ENCODE assay signal across 28 cellular contexts in the genomic region with DNA sequence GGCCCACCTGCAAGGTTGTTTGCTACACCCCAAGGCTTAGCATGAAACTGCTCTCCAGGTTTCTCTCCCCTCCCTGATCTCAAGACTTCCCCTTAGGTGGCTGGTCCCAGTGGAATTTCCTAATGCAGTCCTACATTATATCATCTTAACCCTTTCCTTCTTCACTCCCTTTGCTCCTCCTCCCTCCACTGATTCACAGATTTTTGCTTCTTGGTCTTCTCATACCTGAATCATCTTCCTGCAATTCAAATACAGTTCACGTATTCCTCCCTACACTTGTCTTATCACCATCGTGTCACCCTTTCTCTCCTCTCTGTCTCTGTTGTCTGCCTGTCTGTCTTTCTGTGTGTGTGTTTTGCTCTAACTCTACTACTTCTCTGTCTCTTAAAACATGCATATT. TPM values are rescaled to one million over a fixed set of nuclear protein-coding genes. Genes with fewer than 3 reads are reported as not detected.
DNase-seq lines count a peak whose midpoint lies in the region; ATAC-seq and TF ChIP-seq lines count a peak whose summit lies in the region.
"Had no signal": no experiment of that assay in that cellular context is flagged by ENCODE, and none has a peak within 500 bp of the region (broad histone marks: within the 10 kb centered on the region; RNA-seq: fewer than 3 reads in every experiment).

No MANE protein-coding gene starts in this region.

- no peaks in the 10 kb centered on the region for H3K36me3 Mint-ChIP-seq in glutamatergic neuron (ENCODE audit: unreplicated experiment)
- H3K36me3 Mint-ChIP-seq: activated naive CD4-positive, alpha-beta T cell treated with anti-CD3 and anti-CD28 coated beads, Interleukin-2, amount 50 U/mL, for 24 hours had no signal

- no peaks in the 10 kb centered on the region for H3K9me3 Mint-ChIP-seq in glutamatergic neuron (ENCODE audit: unreplicated experiment)
- H3K9me3 Mint-ChIP-seq: activated naive CD4-positive, alpha-beta T cell treated with anti-CD3 and anti-CD28 coated beads, Interleukin-2, amount 50 U/mL, for 24 hours; central memory CD8-positive, alpha-beta T cell had no signal

- no peak overlapping the region for H3K4me3 Mint-ChIP-seq in glutamatergic neuron (ENCODE audit: unreplicated experiment)
- H3K4me3 Mint-ChIP-seq: activated naive CD4-positive, alpha-beta T cell treated with anti-CD3 and anti-CD28 coated beads, Interleukin-2, amount 50 U/mL, for 24 hours; central memory CD8-positive, alpha-beta T cell had no signal

- no peak for ATAC-seq in HG03175 (IDR thresholded peaks at IDR 0.05; ENCODE audit: unreplicated experiment)
- ATAC-seq: heart right ventricle, Panc1, psoas muscle had no signal

- no peak overlapping the region for H3K4me3 ChIP-seq in kidney epithelial cell (ENCODE audit: low read depth, low read length)
- no peak overlapping the region for H3K4me3 ChIP-seq in right atrium auricular region
- H3K4me3 ChIP-seq: dorsolateral prefrontal cortex, heart right ventricle, psoas muscle had no signal

- H3K9me3 ChIP-seq in right atrium auricular region: no peaks in the 10 kb centered on the region
- H3K9me3 ChIP-seq: heart right ventricle, neutrophil, psoas muscle had no signal

- H3K27me3 Mint-ChIP-seq in glutamatergic neuron (ENCODE audit: unreplicated experiment): peaks cover 5% of the 10 kb centered on the region

- TF ChIP-seq CTCF in kidney epithelial cell (IDR thresholded peaks at IDR 0.05; ENCODE audit: insufficient read depth, low read length, poor library complexity, severe bottlenecking): no peak
- TF ChIP-seq CTCF in right atrium auricular region (IDR thresholded peaks at IDR 0.05): no peak
- no peak for TF ChIP-seq CTCF in glutamatergic neuron (IDR thresholded peaks at IDR 0.05; ENCODE audit: partially characterized antibody, unreplicated experiment)

- DNase-seq in DMS114 treated with DMSO at 0.1 percent for 48 hours (lab: John Stamatoyannopoulos, UW; ENCODE audit: unreplicated experiment): peak; percentile 21
- DNase-seq in HS-5 (ENCODE audit: low read depth): peak; percentile 41
- DNase-seq in amniotic epithelial cell (ENCODE audit: low read depth): peak; percentile 8
- DNase-seq in kidney epithelial cell (ENCODE audit: low read depth): peak; percentile 29
- no peak for DNase-seq in right atrium auricular region (ENCODE audit: low spot score)
- DNase-seq in glutamatergic neuron: no peak
- DNase-seq: activated CD4-positive, alpha-beta T cell treated with anti-CD3 and anti-CD28 coated beads, Interleukin-2, amount 50 U/mL, for 4 hours; aorta; C1 segment of cervical spinal cord; dorsolateral prefrontal cortex; heart right ventricle; mesendoderm; NCI-H1694; NCI-H2171; NCI-H526; psoas muscle; substantia nigra; T-helper 2 cell had no signal

- H3K4me1 Mint-ChIP-seq in glutamatergic neuron (ENCODE audit: low read depth, unreplicated experiment): no peaks in the 10 kb centered on the region
- H3K4me1 Mint-ChIP-seq: activated naive CD4-positive, alpha-beta T cell treated with anti-CD3 and anti-CD28 coated beads, Interleukin-2, amount 50 U/mL, for 24 hours; central memory CD8-positive, alpha-beta T cell had no signal

- no peak overlapping the region for H3K27ac ChIP-seq in right atrium auricular region
- H3K27ac ChIP-seq: dorsolateral prefrontal cortex, heart right ventricle, KMS-11, neutrophil, psoas muscle had no signal

- no peaks in the 10 kb centered on the region for H3K36me3 ChIP-seq in kidney epithelial cell (ENCODE audit: control insufficient read depth, insufficient read depth, low read length)
- no peaks in the 10 kb centered on the region for H3K36me3 ChIP-seq in right atrium auricular region
- H3K36me3 ChIP-seq: heart right ventricle, neutrophil had no signal

- H3K27me3 ChIP-seq in kidney epithelial cell (ENCODE audit: control insufficient read depth, insufficient read depth, low read length) (no peaks in the 10 kb centered on the region), right atrium auricular region (no peaks in the 10 kb centered on the region)

- H3K4me1 ChIP-seq in right atrium auricular region: no peaks in the 10 kb centered on the region
- H3K4me1 ChIP-seq: psoas muscle had no signal

- H3K27ac Mint-ChIP-seq in glutamatergic neuron (ENCODE audit: unreplicated experiment): no peak overlapping the region
- H3K27ac Mint-ChIP-seq: activated naive CD4-positive, alpha-beta T cell treated with anti-CD3 and anti-CD28 coated beads, Interleukin-2, amount 50 U/mL, for 24 hours had no signal

RNA-seq across cellular contexts. Expression of gene MMP10, which starts 17.0 kb away (rescaled TPM):
- total RNA-seq in kidney epithelial cell (4.8 and 8.7 TPM in 2 replicates), right atrium auricular region (not detected), glutamatergic neuron (ENCODE audit: unreplicated experiment) (not detected)
- total RNA-seq: aorta, dorsolateral prefrontal cortex, heart right ventricle, HT-29, myocyte, psoas muscle, SK-MEL-5, urinary bladder had no signal

RNA-seq across cellular contexts. Expression of gene MMP1, which starts 34.5 kb away (rescaled TPM):
- total RNA-seq in kidney epithelial cell (3.7 and 6.0 TPM in 2 replicates), right atrium auricular region (under 1 TPM in 1 of 2 donors, not detected in 1; 0.16 TPM), glutamatergic neuron (ENCODE audit: unreplicated experiment) (not detected)
- total RNA-seq: dorsolateral prefrontal cortex, HT-29 had no signal

RNA-seq across cellular contexts. Expression of gene MMP8, which starts 38.7 kb away (rescaled TPM):
- total RNA-seq in kidney epithelial cell: not detected in 2 replicates
- total RNA-seq in right atrium auricular region: under 1 TPM; 0.35 to 0.41 TPM
- total RNA-seq in glutamatergic neuron (ENCODE audit: unreplicated experiment): not detected
- total RNA-seq: HT-29, myocyte had no signal

RNA-seq across cellular contexts. Expression of gene MMP27, which starts 57.9 kb away (rescaled TPM):
- total RNA-seq in kidney epithelial cell: not detected in 2 replicates
- total RNA-seq in right atrium auricular region: not detected
- total RNA-seq in glutamatergic neuron (ENCODE audit: unreplicated experiment): not detected
- total RNA-seq: aorta, dorsolateral prefrontal cortex, heart right ventricle, HT-29, myocyte, psoas muscle, SK-MEL-5, urinary bladder had no signal

Comparison
In these comparisons a context has a peak if more than half of its experiments do, and no peak if none do; other contexts are left out.
1. DNase-seq: peak in DMS114 treated with DMSO at 0.1 percent for 48 hours (single experiment), HS-5 (single experiment), amniotic epithelial cell (single experiment) and kidney epithelial cell (single experiment); none in right atrium auricular region (single experiment) and glutamatergic neuron (single experiment).